20 cellular contexts compared by ENCODE assay signal in genomic region chr3:38125305-38126120, GRCh38. TPM values are rescaled to one million over a fixed set of nuclear protein-coding genes. Genes with fewer than 3 reads are reported as not detected.
DNase-seq lines count a peak whose midpoint lies in the region; ATAC-seq and TF ChIP-seq lines count a peak whose summit lies in the region.
"Had no signal": no experiment of that assay in that cellular context is flagged by ENCODE, and none has a peak within 500 bp of the region (broad histone marks: within the 10 kb centered on the region; RNA-seq: fewer than 3 reads in every experiment).

No MANE protein-coding gene starts in this region.

- peaks cover 92% of the 10 kb centered on the region for H3K36me3 ChIP-seq in right atrium auricular region
- peaks cover 23 to 95% (median 26%) of the 10 kb centered on the region in 3 experiments for H3K36me3 ChIP-seq in naive thymus-derived CD4-positive, alpha-beta T cell (ENCODE audit: control insufficient read depth in 2 of 3, insufficient read depth in 3 of 3, low read length in 3 of 3)
- H3K36me3 ChIP-seq: ovary had no signal

- peak overlapping the region in 5 of 9 donors; percentile 6 to 77 (median 53) for H3K27ac Mint-ChIP-seq in naive thymus-derived CD4-positive, alpha-beta T cell

- no peaks in the 10 kb centered on the region for H3K27me3 ChIP-seq in right atrium auricular region
- no peaks in the 10 kb centered on the region for H3K27me3 ChIP-seq in naive thymus-derived CD4-positive, alpha-beta T cell (ENCODE audit: control insufficient read depth in 2 of 2, insufficient read depth in 2 of 2, low read length in 2 of 2)
- H3K27me3 ChIP-seq: brain microvascular endothelial cell, ovary, transverse colon had no signal

- ATAC-seq in left ventricle myocardium superior (no peak), HG03196 (IDR thresholded peaks at IDR 0.05; ENCODE audit: unreplicated experiment) (no peak)
- no peak for ATAC-seq in naive thymus-derived CD4-positive, alpha-beta T cell

- H3K36me3 Mint-ChIP-seq in naive thymus-derived CD4-positive, alpha-beta T cell = peaks cover 4 to 47% (median 16%) of the 10 kb centered on the region in 5 donors

- H3K4me3 ChIP-seq in right atrium auricular region = no peak overlapping the region
- no peak overlapping the region for H3K4me3 ChIP-seq in naive thymus-derived CD4-positive, alpha-beta T cell (ENCODE audit: low read length)
- H3K4me3 ChIP-seq: ovary, transverse colon had no signal

- no peaks in the 10 kb centered on the region for H3K27me3 Mint-ChIP-seq in naive thymus-derived CD4-positive, alpha-beta T cell

- H3K4me1 ChIP-seq in right atrium auricular region = peaks cover 0 to 28% of the 10 kb centered on the region in 2 donors
- no peaks in the 10 kb centered on the region for H3K4me1 ChIP-seq in naive thymus-derived CD4-positive, alpha-beta T cell (ENCODE audit: control insufficient read depth in 2 of 2, insufficient read depth in 2 of 2, low read length in 2 of 2)

- no peaks in the 10 kb centered on the region for H3K9me3 ChIP-seq in right atrium auricular region
- no peaks in the 10 kb centered on the region for H3K9me3 ChIP-seq in naive thymus-derived CD4-positive, alpha-beta T cell (ENCODE audit: control insufficient read depth in 2 of 3, low read length in 3 of 3)
- H3K9me3 ChIP-seq: ovary, transverse colon had no signal

- H3K27ac ChIP-seq in right atrium auricular region = no peak overlapping the region
- no peak overlapping the region for H3K27ac ChIP-seq in naive thymus-derived CD4-positive, alpha-beta T cell (ENCODE audit: low read depth, low read length)
- H3K27ac ChIP-seq in substantia nigra (ENCODE audit: low read depth, low read length, poor library complexity, severe bottlenecking) = no peak overlapping the region
- H3K27ac ChIP-seq: brain microvascular endothelial cell, HL-60, ovary, transverse colon had no signal

- no peak overlapping the region for H3K4me3 Mint-ChIP-seq in naive thymus-derived CD4-positive, alpha-beta T cell
- H3K4me3 Mint-ChIP-seq: CD14-positive monocyte had no signal

- CTCF ChIA-PET in naive thymus-derived CD4-positive, alpha-beta T cell (lab: Charles Lee) = no interaction called here

- TF ChIP-seq CTCF in right atrium auricular region (IDR thresholded peaks at IDR 0.05) = no peak

- POLR2A ChIA-PET in naive thymus-derived CD4-positive, alpha-beta T cell (lab: Charles Lee) = no interaction called here

- intact Hi-C loops in left ventricle myocardium superior (cut with micrococcal nuclease) = no loop called here
- intact Hi-C loops in naive thymus-derived CD4-positive, alpha-beta T cell (cut with micrococcal nuclease) = no loop called here

- DNase-seq in right atrium auricular region (ENCODE audit: low spot score) (peak; percentile 23), left ventricle myocardium superior (no peak), ecto neural progenitor cell (ENCODE audit: low spot score) (peak; percentile 28), ureter (ENCODE audit: low spot score) (peak; percentile 19), substantia nigra (lab: John Stamatoyannopoulos, UW) (no peak), T-helper 1 cell (no peak)
- peak in 1 of 9 donors; percentile 17 for DNase-seq in naive thymus-derived CD4-positive, alpha-beta T cell
- DNase-seq: brain microvascular endothelial cell, DMS 273 treated with DMSO at 0.1 percent for 48 hours, Kasumi-1, kidney glomerular epithelial cell, mesendoderm, NCI-H1694, NCI-H2171, NCI-H524, transverse colon had no signal

- no peaks in the 10 kb centered on the region for H3K9me3 Mint-ChIP-seq in naive thymus-derived CD4-positive, alpha-beta T cell
- H3K9me3 Mint-ChIP-seq: CD14-positive monocyte had no signal

- peaks cover 7 to 20% (median 10%) of the 10 kb centered on the region in 7 donors for H3K4me1 Mint-ChIP-seq in naive thymus-derived CD4-positive, alpha-beta T cell
- H3K4me1 Mint-ChIP-seq: CD14-positive monocyte had no signal

RNA-seq across cellular contexts. Expression of gene ACAA1, which starts 11.4 kb away (rescaled TPM):
- total RNA-seq in right atrium auricular region (10 to 100 TPM; 50.9 to 74.0 TPM), left ventricle myocardium superior (107 TPM), ureter (135 TPM)
- 100 to 1,000 TPM in 1 of 5 experiments, 10 to 100 TPM in 4; 88.1 to 129 (median 91.0) TPM for total RNA-seq in naive thymus-derived CD4-positive, alpha-beta T cell
- polyA plus RNA-seq in naive thymus-derived CD4-positive, alpha-beta T cell = 10 to 100 TPM; 64.4 to 65.9 TPM

RNA-seq across cellular contexts. Expression of gene MYD88, which starts 12.9 kb away (rescaled TPM):
- total RNA-seq in right atrium auricular region (10 to 100 TPM in 1 of 2 donors, 1 to 10 TPM in 1; 7.1 to 14.3 TPM), left ventricle myocardium superior (7.5 TPM), ureter (44.6 TPM)
- 100 to 1,000 TPM in 1 of 5 experiments, 10 to 100 TPM in 4; 35.2 to 108 (median 41.6) TPM for total RNA-seq in naive thymus-derived CD4-positive, alpha-beta T cell
- 10 to 100 TPM; 52.8 to 75.4 TPM for polyA plus RNA-seq in naive thymus-derived CD4-positive, alpha-beta T cell

RNA-seq across cellular contexts. Expression of gene OXSR1, which starts 39.8 kb away (rescaled TPM):
- total RNA-seq in right atrium auricular region (10 to 100 TPM; 25.8 to 27.2 TPM), left ventricle myocardium superior (22.4 TPM), ureter (51.3 TPM)
- total RNA-seq in naive thymus-derived CD4-positive, alpha-beta T cell = 10 to 100 TPM; 35.0 to 59.7 (median 38.8) TPM
- polyA plus RNA-seq in naive thymus-derived CD4-positive, alpha-beta T cell = 10 to 100 TPM; 12.3 to 14.4 TPM

Comparison
In these comparisons a context has a peak if more than half of its experiments do, and no peak if none do; other contexts are left out.
1. DNase-seq: peak in right atrium auricular region (single experiment), ecto neural progenitor cell (single experiment) and ureter (single experiment); none in left ventricle myocardium superior (single experiment), substantia nigra (0 of 49) and T-helper 1 cell (0 of 5).